ENCODE assay signal across 8 cellular contexts in genomic region chr11:64917663-64917995, GRCh38. TPM values are rescaled to one million over a fixed set of nuclear protein-coding genes. Genes with fewer than 3 reads are reported as not detected.
DNase-seq lines count a peak whose midpoint lies in the region; ATAC-seq, FAIRE-seq and TF ChIP-seq lines count a peak whose summit lies in the region.

No MANE protein-coding gene starts in this region.

- POLR2A ChIA-PET in activated CD8-positive, alpha-beta T cell treated with anti-CD3 and anti-CD28 coated beads for 36 hours (lab: Charles Lee), result interaction anchor here (1.1 to 1.4 kb wide), 3 partner anchors 11 to 97 kb away, joined by 3 to 4 read pairs (median 4); partner anchors contain the start of gene ARL2

- H3K4me3 ChIP-seq in HFF-Myc (replicated peaks; ENCODE audit: low read depth, low read length) (peak overlapping the region; percentile 95), iPS DF 6.9 (ENCODE audit: low read length) (peak overlapping the region; percentile 32; the same call in 1 of the 2 replicates), spleen (peak overlapping the region; percentile 33 to 94 (median 80))

- FAIRE-seq in RCC 7860 (lab: Jason Lieb, UNC), result no peak

- TF ChIP-seq CTCF in HFF-Myc (IDR thresholded peaks at IDR 0.05; ENCODE audit: low read depth, low read length, missing control alignments) (no peak), spleen (IDR thresholded peaks at IDR 0.05 in 8 of 11, conservative IDR thresholded peaks at IDR 0.05 in 3 of 11) (no peak)
- no peak for TF ChIP-seq CTCF in activated CD8-positive, alpha-beta T cell treated with anti-CD3 and anti-CD28 coated beads for 36 hours (IDR thresholded peaks at IDR 0.05)

- H3K27me3 Mint-ChIP-seq in activated CD8-positive, alpha-beta T cell treated with anti-CD3 and anti-CD28 coated beads for 36 hours, result no peaks in the 10 kb centered on the region

- ATAC-seq in activated CD8-positive, alpha-beta T cell treated with anti-CD3 and anti-CD28 coated beads for 36 hours, result no peak
- ATAC-seq in GM18909 (IDR thresholded peaks at IDR 0.05; ENCODE audit: poor library complexity, unreplicated experiment), result no peak
- ATAC-seq in GM19395 (IDR thresholded peaks at IDR 0.05; ENCODE audit: unreplicated experiment), result no peak

- H3K27ac Mint-ChIP-seq in activated CD8-positive, alpha-beta T cell treated with anti-CD3 and anti-CD28 coated beads for 36 hours, result peak overlapping the region; percentile 84

- H3K36me3 Mint-ChIP-seq in activated CD8-positive, alpha-beta T cell treated with anti-CD3 and anti-CD28 coated beads for 36 hours (ENCODE audit: low read depth), result peaks cover 1% of the 10 kb centered on the region

- H3K27ac ChIP-seq in iPS DF 6.9 (ENCODE audit: low read length) (no peak overlapping the region), spleen (peak overlapping the region; percentile 64 to 95 (median 84))

- H3K27me3 ChIP-seq in iPS DF 6.9 (ENCODE audit: control insufficient read depth, insufficient read depth, low read length) (no peaks in the 10 kb centered on the region), spleen (replicated peaks in 1 of 7) (no peaks in the 10 kb centered on the region)

- CTCF ChIA-PET in activated CD8-positive, alpha-beta T cell treated with anti-CD3 and anti-CD28 coated beads for 36 hours (lab: Charles Lee), result interaction anchor here (0.6 to 1.8 kb wide), 5 partner anchors 29 to 218 kb away, joined by 3 to 7 read pairs (median 4); partner anchors contain the start of gene ARL2

- intact Hi-C loops in activated CD8-positive, alpha-beta T cell treated with anti-CD3 and anti-CD28 coated beads for 36 hours (cut with micrococcal nuclease), result no loop called here
- intact Hi-C loops in spleen (cut with DNase I; ENCODE audit: low total_unique reads), result no loop called here

- H3K4me1 ChIP-seq in iPS DF 6.9 (ENCODE audit: control insufficient read depth, insufficient read depth, low read length) (no peaks in the 10 kb centered on the region; the same call in 1 of the 2 replicates), spleen (peaks cover 15 to 48% (median 31%) of the 10 kb centered on the region in 6 donors)

- peak overlapping the region; percentile 93 for H3K4me3 Mint-ChIP-seq in activated CD8-positive, alpha-beta T cell treated with anti-CD3 and anti-CD28 coated beads for 36 hours

- WGBS in iPS DF 6.9 (ENCODE audit: insufficient coverage, insufficient read length), result no CpG with 5 or more reads among the region's 6 CpGs
- 14 to 26% (median 21%) methylated on average over 6 of the region's 6 CpGs for WGBS in spleen, 5 donors

- H3K36me3 ChIP-seq in iPS DF 6.9 (ENCODE audit: control insufficient read depth, insufficient read depth, low read length), result peaks cover 9% of the 10 kb centered on the region; the same call in 1 of the 2 replicates
- H3K36me3 ChIP-seq in spleen, result peaks cover 0 to 22% (median 17%) of the 10 kb centered on the region in 6 donors

- H3K9me3 ChIP-seq in iPS DF 6.9 (ENCODE audit: control insufficient read depth, insufficient read depth, low read length), result no peaks in the 10 kb centered on the region
- no peaks in the 10 kb centered on the region for H3K9me3 ChIP-seq in spleen

- H3K9me3 Mint-ChIP-seq in activated CD8-positive, alpha-beta T cell treated with anti-CD3 and anti-CD28 coated beads for 36 hours, result no peaks in the 10 kb centered on the region

- TF ChIP-seq POLR2A in spleen (IDR thresholded peaks at IDR 0.05), result no peak

- no peak for DNase-seq in HFF-Myc (ENCODE audit: extremely low read depth, low read depth)
- no peak for DNase-seq in activated CD8-positive, alpha-beta T cell treated with anti-CD3 and anti-CD28 coated beads for 36 hours
- no peak for DNase-seq in iPS DF 6.9 (ENCODE audit: low read depth, low spot score)
- no peak for DNase-seq in spleen
- DNase-seq in mesenteric fat pad (ENCODE audit: low spot score), result no peak
- no peak for DNase-seq in RCC 7860 (ENCODE audit: low spot score)

- peaks cover 23% of the 10 kb centered on the region for H3K4me1 Mint-ChIP-seq in activated CD8-positive, alpha-beta T cell treated with anti-CD3 and anti-CD28 coated beads for 36 hours (ENCODE audit: low read depth)

RNA-seq across cellular contexts. Expression of gene ATG2A, which starts 0.6 kb away (rescaled TPM):
- total RNA-seq in activated CD8-positive, alpha-beta T cell treated with anti-CD3 and anti-CD28 coated beads for 36 hours, result 10 to 100 TPM; 17.1 to 17.5 TPM
- total RNA-seq in spleen (10 to 100 TPM; 32.7 to 57.3 (median 40.3) TPM), mesenteric fat pad (22.2 TPM)
- 10 to 100 TPM; 14.3 to 30.3 (median 28.8) TPM for polyA plus RNA-seq in spleen

RNA-seq across cellular contexts. Expression of gene PPP2R5B, which starts 6.9 kb away (rescaled TPM):
- total RNA-seq in activated CD8-positive, alpha-beta T cell treated with anti-CD3 and anti-CD28 coated beads for 36 hours, result 10 to 100 TPM; 20.2 to 21.2 TPM
- total RNA-seq in spleen (10 to 100 TPM; 21.9 to 45.1 (median 30.4) TPM), mesenteric fat pad (28.3 TPM)
- 10 to 100 TPM; 10.8 to 25.4 (median 15.2) TPM for polyA plus RNA-seq in spleen

RNA-seq across cellular contexts. Expression of gene GPHA2, which starts 18.1 kb away (rescaled TPM):
- not detected for total RNA-seq in activated CD8-positive, alpha-beta T cell treated with anti-CD3 and anti-CD28 coated beads for 36 hours
- total RNA-seq in spleen, result not detected
- polyA plus RNA-seq in spleen, result 1 to 10 TPM in 2 of 3 donors, under 1 TPM in 1; 0.89 to 4.4 (median 1.2) TPM
- not detected for total RNA-seq in mesenteric fat pad

RNA-seq across cellular contexts. Expression of gene EHD1, which starts 39.2 kb away (rescaled TPM):
- 10 to 100 TPM; 60.3 to 65.1 TPM for total RNA-seq in activated CD8-positive, alpha-beta T cell treated with anti-CD3 and anti-CD28 coated beads for 36 hours
- total RNA-seq in spleen (100 to 1,000 TPM; 117 to 337 (median 201) TPM), mesenteric fat pad (95.0 TPM)
- polyA plus RNA-seq in spleen, result 10 to 100 TPM; 51.9 to 93.9 (median 53.7) TPM

RNA-seq across cellular contexts. Expression of gene MAJIN, which starts 54.3 kb away (rescaled TPM):
- total RNA-seq in activated CD8-positive, alpha-beta T cell treated with anti-CD3 and anti-CD28 coated beads for 36 hours, result not detected
- under 1 TPM in 4 of 7 donors, not detected in 3; 0.40 to 0.98 (median 0.86) TPM for total RNA-seq in spleen
- polyA plus RNA-seq in spleen, result 1 to 10 TPM in 2 of 3 donors, under 1 TPM in 1; 0.59 to 2.6 (median 1.5) TPM
- total RNA-seq in mesenteric fat pad, result not detected

Comparison
In these comparisons a context has a peak if more than half of its experiments do, and no peak if none do; other contexts are left out.
1. H3K4me3 ChIP-seq: peak in every context shown above with its lines; median percentile 95 in HFF-Myc; 80 in spleen; 32 in iPS DF 6.9.